8 cellular contexts compared by ENCODE assay signal in genomic region chr11:108221981-108222685, GRCh38.
A peak's percentile ranks its signal among the peaks of the same experiment; 100 is the strongest.
DNase-seq lines count a peak whose midpoint lies in the region; ATAC-seq and TF ChIP-seq lines count a peak whose summit lies in the region.

Gene NPAT, minus strand, starts transcription at chr11:108222638. Its CDS starts 102 bp downstream, at chr11:108222536.

- H3K4me3 ChIP-seq in foreskin fibroblast (ENCODE audit: low read depth in 1 of 2, low read length in 2 of 2) (peak within 1 kb of the TSS; percentile 87 to 88), rectal smooth muscle tissue (ENCODE audit: low read length) (peak within 1 kb of the TSS; percentile 93)

- no peaks in the 10 kb centered on the region for H3K27me3 ChIP-seq in rectal smooth muscle tissue (ENCODE audit: control insufficient read depth, insufficient read depth, low read length)

- peak within 1 kb of the TSS; percentile 66 for H3K9ac ChIP-seq in rectal smooth muscle tissue (ENCODE audit: low read length)

- peak; percentile 50 for DNase-seq in activated CD4-positive, alpha-beta T cell treated with anti-CD3 and anti-CD28 coated beads for 48 hours
- DNase-seq in foreskin fibroblast = no peak
- DNase-seq in NCI-H526 treated with DMSO at 0.1 percent for 48 hours (lab: John Stamatoyannopoulos, UW) = no peak
- DNase-seq in DMS114 treated with DMSO at 0.1 percent for 48 hours (lab: John Stamatoyannopoulos, UW; ENCODE audit: unreplicated experiment) = no peak

- peak; percentile 71 for TF ChIP-seq POLR2A in GM15510 (IDR thresholded peaks at IDR 0.05; ENCODE audit: borderline replicate concordance, extremely low read depth, insufficient read length)

- TF ChIP-seq CTCF in foreskin fibroblast (IDR thresholded peaks at IDR 0.05; ENCODE audit: low read depth, low read length) = no peak

- peaks cover 11% of the 10 kb centered on the region for H3K4me1 ChIP-seq in rectal smooth muscle tissue (ENCODE audit: control insufficient read depth, insufficient read depth, low read length)

- no peaks in the 10 kb centered on the region for H3K36me3 ChIP-seq in rectal smooth muscle tissue (ENCODE audit: control insufficient read depth, insufficient read depth, low read length)

- H3K27ac ChIP-seq in rectal smooth muscle tissue (ENCODE audit: low read depth, low read length) = peak within 1 kb of the TSS; percentile 86

- peak; percentile 1 for ATAC-seq in HG02852 (IDR thresholded peaks at IDR 0.05; ENCODE audit: unreplicated experiment)
- no peak for ATAC-seq in HG02610 (IDR thresholded peaks at IDR 0.05; ENCODE audit: unreplicated experiment)
